8 cellular contexts compared by ENCODE assay signal in genomic region chr3:193826126-193826795, GRCh38.
DNase-seq lines count a peak whose midpoint lies in the region; ATAC-seq, FAIRE-seq and TF ChIP-seq lines count a peak whose summit lies in the region.

No MANE protein-coding gene starts in this region.

- POLR2A ChIA-PET in HEK293 (lab: Yijun Ruan, JAX): interaction anchor here (1.1 kb wide), 1 partner anchor 310 kb away, joined by 3 read pairs; the partner anchor contains the start of gene HES1

- TF ChIP-seq POLR2A in gastroesophageal sphincter (IDR thresholded peaks at IDR 0.05) (no peak), GM12891 (IDR thresholded peaks at IDR 0.05; ENCODE audit: low read depth, low read length) (no peak), prostate gland (IDR thresholded peaks at IDR 0.05) (no peak)

- peak; percentile 44 to 69 for DNase-seq in SJCRH30
- peak; percentile 80 for DNase-seq in small intestine
- DNase-seq in GM12891 (ENCODE audit: insufficient read length, low spot score): no peak
- no peak for DNase-seq in prostate gland (ENCODE audit: low spot score)
- no peak for DNase-seq in GM19240 (ENCODE audit: insufficient read length, low spot score)

- FAIRE-seq in small intestine (lab: Jason Lieb, UNC) (no peak), GM12891 (lab: Jason Lieb, UNC) (no peak)

- 76 to 86% methylated on average over 9 to 12 of the region's 12 CpGs for WGBS in gastroesophageal sphincter (ENCODE audit: low coverage in 1 of 2), 2 donors
- 58 to 64% (median 63%) methylated on average over 12 of the region's 12 CpGs for WGBS in small intestine, 3 donors
- WGBS in prostate gland: 77% methylated on average over 12 of the region's 12 CpGs

- H3K27ac ChIP-seq in HEK293 (ENCODE audit: extremely low read depth, low read depth, low read length) (peak overlapping the region; percentile 19; the same call in 1 of the 2 replicates), SJCRH30 (peak overlapping the region; percentile 83), gastroesophageal sphincter (no peak overlapping the region), small intestine (ENCODE audit: low read depth in 1 of 2, low read length in 1 of 2) (peak overlapping the region in 1 of 2 donors; percentile 60), prostate gland (no peak overlapping the region)

- H3K4me3 ChIP-seq in HEK293 (ENCODE audit: low read depth, low read length) (no peak overlapping the region), SJCRH30 (no peak overlapping the region), gastroesophageal sphincter (no peak overlapping the region), small intestine (ENCODE audit: low read depth in 1 of 2, low read length in 2 of 2) (no peak overlapping the region), prostate gland (no peak overlapping the region)

- ATAC-seq in gastroesophageal sphincter (peak; percentile 31), HG02938 (IDR thresholded peaks at IDR 0.05; ENCODE audit: unreplicated experiment) (no peak)

- no peaks in the 10 kb centered on the region for H3K9me3 ChIP-seq in HEK293 (ENCODE audit: control insufficient read depth, insufficient read depth, low read depth, low read length)
- no peaks in the 10 kb centered on the region for H3K9me3 ChIP-seq in SJCRH30 (replicated peaks)
- H3K9me3 ChIP-seq in gastroesophageal sphincter: no peaks in the 10 kb centered on the region
- no peaks in the 10 kb centered on the region for H3K9me3 ChIP-seq in small intestine (ENCODE audit: control insufficient read depth, low read depth)
- no peaks in the 10 kb centered on the region for H3K9me3 ChIP-seq in prostate gland

- peaks cover 12% of the 10 kb centered on the region; the same call in 1 of the 2 replicates for H3K4me1 ChIP-seq in HEK293 (ENCODE audit: control insufficient read depth, insufficient read depth, low read length)
- peaks cover 59% of the 10 kb centered on the region for H3K4me1 ChIP-seq in SJCRH30
- H3K4me1 ChIP-seq in gastroesophageal sphincter: no peaks in the 10 kb centered on the region
- peaks cover 5 to 7% of the 10 kb centered on the region in 2 donors for H3K4me1 ChIP-seq in small intestine (ENCODE audit: control insufficient read depth in 2 of 2, insufficient read depth in 1 of 2, low read depth in 1 of 2, low read length in 1 of 2)
- peaks cover 5% of the 10 kb centered on the region for H3K4me1 ChIP-seq in prostate gland (replicated peaks)

- no peaks in the 10 kb centered on the region for H3K27me3 ChIP-seq in SJCRH30
- no peaks in the 10 kb centered on the region for H3K27me3 ChIP-seq in gastroesophageal sphincter
- H3K27me3 ChIP-seq in small intestine (ENCODE audit: control insufficient read depth in 2 of 2, insufficient read depth in 2 of 2, low read length in 2 of 2): no peaks in the 10 kb centered on the region
- H3K27me3 ChIP-seq in prostate gland (replicated peaks; ENCODE audit: insufficient read depth): no peaks in the 10 kb centered on the region

- TF ChIP-seq CTCF in HEK293 (tag by site-specific recombination; IDR thresholded peaks at IDR 0.05): no peak
- peak in 1 of 4 experiments; percentile 10 for TF ChIP-seq CTCF in gastroesophageal sphincter (IDR thresholded peaks at IDR 0.05)
- no peak for TF ChIP-seq CTCF in prostate gland (IDR thresholded peaks at IDR 0.05)

- H3K36me3 ChIP-seq in HEK293 (ENCODE audit: control insufficient read depth in 2 of 2, insufficient read depth in 1 of 2, low read length in 2 of 2): no peaks in the 10 kb centered on the region
- no peaks in the 10 kb centered on the region for H3K36me3 ChIP-seq in SJCRH30
- H3K36me3 ChIP-seq in gastroesophageal sphincter: no peaks in the 10 kb centered on the region
- no peaks in the 10 kb centered on the region for H3K36me3 ChIP-seq in small intestine (ENCODE audit: control insufficient read depth in 2 of 2, insufficient read depth in 2 of 2, low read length in 2 of 2)
- no peaks in the 10 kb centered on the region for H3K36me3 ChIP-seq in prostate gland

- no peak for TF ChIP-seq EP300 in gastroesophageal sphincter (IDR thresholded peaks at IDR 0.05)

- intact Hi-C loops in prostate gland (cut with DNase I): no loop called here

- CTCF ChIA-PET in HEK293 (lab: Yijun Ruan, JAX): no interaction called here

TF ChIP-seq in HEK293, 187 proteins besides CTCF, POLR2A, EP300 and RAD21:
- TF ChIP-seq GLIS1 (tag by site-specific recombination; IDR thresholded peaks at IDR 0.05) (peak; percentile 59), ZBTB20 (tag by site-specific recombination; IDR thresholded peaks at IDR 0.05) (0 out of 2 replicates have a peak, but pooled peaks have one; percentile 29), TCF7L2 (IDR thresholded peaks at IDR 0.05; ENCODE audit: borderline replicate concordance, low read depth, low read length) (no peak), ZNF341 (tag by site-specific recombination; IDR thresholded peaks at IDR 0.05; ENCODE audit: low read depth) (peak; percentile 44; the same call in 1 of the 2 replicates)
TF ChIP-seq in HEK293: peak in this region for 3.

TF ChIP-seq in GM12891, 5 proteins besides CTCF, POLR2A, EP300 and RAD21:
- TF ChIP-seq SPI1 (IDR thresholded peaks at IDR 0.05; ENCODE audit: low read depth, low read length) (no peak), POU2F2 (IDR thresholded peaks at IDR 0.05; ENCODE audit: low read depth, low read length) (no peak), TAF1 (IDR thresholded peaks at IDR 0.05; ENCODE audit: low read depth, low read length) (no peak), PAX5 (IDR thresholded peaks at IDR 0.05; ENCODE audit: insufficient read depth, low read length, severe bottlenecking) (no peak), POLR2AphosphoS5 (IDR thresholded peaks at IDR 0.05; ENCODE audit: low read depth, low read length) (no peak)
TF ChIP-seq in GM12891: peak in this region for 0.

Comparison
In these comparisons a context has a peak if more than half of its experiments do, and no peak if none do; other contexts are left out.
1. H3K27ac ChIP-seq: peak in HEK293 (single experiment) and SJCRH30 (single experiment); none in gastroesophageal sphincter (0 of 4) and prostate gland (0 of 2).
2. DNase-seq: peak in SJCRH30 (2 of 2) and small intestine (single experiment); none in GM12891 (single experiment), prostate gland (single experiment) and GM19240 (single experiment).